24 cellular contexts compared by ENCODE assay signal in the genomic region with DNA sequence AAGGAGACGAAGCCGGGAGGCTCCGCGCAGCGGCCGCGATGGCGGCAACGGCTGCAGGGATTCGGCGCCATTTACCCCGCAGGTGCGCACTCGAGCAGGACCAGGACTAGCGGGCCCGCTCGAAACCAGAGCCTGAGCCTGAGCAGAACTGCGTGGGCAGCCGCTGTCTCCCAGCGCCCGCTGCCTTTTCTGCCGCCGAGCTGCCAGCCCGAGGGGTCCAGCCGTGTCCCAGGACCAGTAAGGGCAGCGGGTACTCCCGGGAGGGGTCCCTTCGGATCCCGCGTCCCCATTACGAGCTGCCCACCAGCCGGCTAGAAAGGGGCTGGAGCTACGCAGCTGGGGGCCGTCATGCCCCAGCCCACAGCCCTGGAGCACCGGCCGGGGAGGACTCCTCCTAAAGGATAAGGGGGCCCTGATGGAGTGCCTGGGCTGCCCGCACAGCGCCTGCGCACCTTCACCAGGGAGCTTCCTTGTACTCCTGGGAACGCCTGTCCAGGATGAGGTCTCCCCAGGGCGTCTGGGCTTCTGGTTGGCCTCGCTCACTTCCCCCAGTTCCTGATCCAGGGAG. TPM values are rescaled to one million over a fixed set of nuclear protein-coding genes. Genes with fewer than 3 reads are reported as not detected.
A peak's percentile ranks its signal among the peaks of the same experiment; 100 is the strongest.
DNase-seq lines count a peak whose midpoint lies in the region; ATAC-seq, FAIRE-seq and TF ChIP-seq lines count a peak whose summit lies in the region.
"Had no signal": no experiment of that assay in that cellular context is flagged by ENCODE, and none has a peak within 500 bp of the region (broad histone marks: within the 10 kb centered on the region; RNA-seq: fewer than 3 reads in every experiment).

No MANE protein-coding gene starts in this region.

- H2BK120ac ChIP-seq in trophoblast cell (ENCODE audit: insufficient read depth, low read length, poor library complexity) = peak overlapping the region; percentile 60

- DNase-seq in GM23248 (peak; percentile 8), K562 (ENCODE audit: extremely low read depth in 1 of 4, low spot score in 3 of 4) (no peak), left kidney (ENCODE audit: low read depth, low spot score) (peak; percentile 51), trophoblast cell (peak in 1 of 2 donors; percentile 35), T-helper 17 cell (no peak), AML-193 (lab: John Stamatoyannopoulos, UW) (no peak), T-helper 2 cell (no peak)
- DNase-seq in activated CD4-positive, alpha-beta T cell treated with anti-CD3 and anti-CD28 coated beads for 1 hour = no peak
- DNase-seq: activated T-cell treated with anti-CD3 and anti-CD28 coated beads, Interleukin-2, amount 50 U/mL, for 1 hour; Karpas-422; MV-4-11; NCI-H1694; NCI-H82; stimulated activated CD4-positive, alpha-beta T cell treated with anti-CD3 and anti-CD28 coated beads, Interleukin-15, amount 100 ng/mL, for 24 hours; transverse colon had no signal

- H3K4me1 ChIP-seq in GM23248 (ENCODE audit: insufficient read depth) (peaks cover 4% of the 10 kb centered on the region; the same call in 1 of the 2 replicates), K562 (replicated peaks in 1 of 2; ENCODE audit: control insufficient read depth in 2 of 2, insufficient read depth in 2 of 2, low read length in 2 of 2) (peaks cover 0 to 3% of the 10 kb centered on the region in 2 experiments; a peak in 1 of 5 replicates), trophoblast cell (ENCODE audit: control insufficient read depth in 1 of 2, insufficient read depth in 2 of 2, low read length in 2 of 2) (peaks cover 18 to 22% of the 10 kb centered on the region in 2 experiments)
- H3K4me1 ChIP-seq: right lobe of liver had no signal

- H2AFZ ChIP-seq in GM23248 = no peak overlapping the region
- no peak overlapping the region for H2AFZ ChIP-seq in K562 (ENCODE audit: low read depth, low read length)
- H2AFZ ChIP-seq in trophoblast cell (ENCODE audit: insufficient read depth, low read length, poor library complexity) = peak overlapping the region; percentile 58

- H3K36me3 ChIP-seq in GM23248 (ENCODE audit: low read depth) (no peaks in the 10 kb centered on the region), K562 (ENCODE audit: control insufficient read depth, insufficient read depth, low read length) (no peaks in the 10 kb centered on the region), trophoblast cell (ENCODE audit: control insufficient read depth in 1 of 2, insufficient read depth in 2 of 2, low read length in 2 of 2) (no peaks in the 10 kb centered on the region)
- H3K36me3 ChIP-seq: BLaER1 treated with 17β-estradiol and CSF1 and Interleukin-3, amounts not matched to agents 10 nM and 100 nM; right lobe of liver; transverse colon had no signal

- no peak for TF ChIP-seq RAD21 in K562 (CRISPR knock-in tag; conservative IDR thresholded peaks at IDR 0.05 in 1 of 2, IDR thresholded peaks at IDR 0.05 in 1 of 2)

- peak overlapping the region; percentile 92 for H2AK5ac ChIP-seq in trophoblast cell (ENCODE audit: low read length)

- no peaks in the 10 kb centered on the region for H4K20me1 ChIP-seq in GM23248 (ENCODE audit: insufficient read depth)
- no peaks in the 10 kb centered on the region for H4K20me1 ChIP-seq in K562 (replicated peaks; ENCODE audit: control insufficient read depth, insufficient read depth, low read length)
- H4K20me1 ChIP-seq: BLaER1 treated with 17β-estradiol and CSF1 and Interleukin-3, amounts not matched to agents 10 nM and 100 nM had no signal

- H3K4me2 ChIP-seq in GM23248 (ENCODE audit: unreplicated experiment) (no peak overlapping the region), K562 (ENCODE audit: insufficient read depth, low read length) (no peak overlapping the region), trophoblast cell (ENCODE audit: low read length) (peak overlapping the region; percentile 70)
- H3K4me2 ChIP-seq: BLaER1 treated with 17β-estradiol and CSF1 and Interleukin-3, amounts not matched to agents 10 nM and 100 nM had no signal

- H3K23ac ChIP-seq in trophoblast cell (ENCODE audit: low read length) = no peak overlapping the region

- no TSS peak for BruUV-seq in K562 (replicated peaks; lab: Mats Ljungman, UMichigan)

- peaks cover 38% of the 10 kb centered on the region for H3K79me1 ChIP-seq in trophoblast cell (ENCODE audit: low read length)

- peak overlapping the region; percentile 68 for H4K12ac ChIP-seq in trophoblast cell (ENCODE audit: low read depth, low read length)

- peak overlapping the region; percentile 86 for H3K14ac ChIP-seq in trophoblast cell (ENCODE audit: low read length)

- no peak overlapping the region for H3K4me3 Mint-ChIP-seq in T-helper 17 cell

- H3K9me2 ChIP-seq in GM23248 (ENCODE audit: insufficient read depth) = no peaks in the 10 kb centered on the region

- intact Hi-C loops in K562 (cut with micrococcal nuclease) = no loop called here

- WGBS in GM23248 (ENCODE audit: low coverage in 1 of 2, low lambda C conversion rate in 2 of 2, missing lambda C conversion rate in 2 of 2), 2 experiments = 3 to 4% methylated on average over 42 of the region's 42 CpGs
- 33% methylated on average over 7 of the region's 42 CpGs for WGBS in K562 (ENCODE audit: insufficient coverage, low coverage, missing lambda C conversion rate)
- WGBS in trophoblast cell (ENCODE audit: extremely low coverage, insufficient coverage, insufficient read length) = no CpG with 5 or more reads among the region's 42 CpGs

- no peaks in the 10 kb centered on the region for H3K4me1 Mint-ChIP-seq in T-helper 17 cell

- H3K4ac ChIP-seq in trophoblast cell (ENCODE audit: low read depth, low read length) = peak overlapping the region; percentile 61

- no peak for TF ChIP-seq CTCF in K562 (IDR thresholded peaks at IDR 0.05 in 2 of 3, conservative IDR thresholded peaks at IDR 0.05 in 1 of 3; ENCODE audit: insufficient read depth in 2 of 3, low read depth in 1 of 3, low read length in 3 of 3)

- H3K4me3 ChIP-seq in GM23248 = no peak overlapping the region
- H3K4me3 ChIP-seq in K562 = no peak overlapping the region
- peak overlapping the region; percentile 62 for H3K4me3 ChIP-seq in trophoblast cell (ENCODE audit: low read depth, low read length)
- H3K4me3 ChIP-seq: BLaER1 treated with 17β-estradiol and CSF1 and Interleukin-3, amounts not matched to agents 10 nM and 100 nM; right lobe of liver; transverse colon had no signal

- peak overlapping the region; percentile 74 for H2BK12ac ChIP-seq in trophoblast cell (ENCODE audit: low read length)

- no peaks in the 10 kb centered on the region for H3K9me3 ChIP-seq in GM23248 (ENCODE audit: low read depth)
- no peaks in the 10 kb centered on the region for H3K9me3 ChIP-seq in K562 (replicated peaks; ENCODE audit: control insufficient read depth, insufficient read depth, low read depth, low read length)
- H3K9me3 ChIP-seq in trophoblast cell (ENCODE audit: insufficient read depth, low read depth, low read length) = no peaks in the 10 kb centered on the region
- H3K9me3 ChIP-seq in T-helper 17 cell (ENCODE audit: control insufficient read depth, low read length, poor library complexity, severe bottlenecking) = no peaks in the 10 kb centered on the region
- H3K9me3 ChIP-seq: right lobe of liver, transverse colon had no signal

- no peak for ATAC-seq in K562
- ATAC-seq in T-helper 17 cell = no peak
- ATAC-seq: HCT116, Right ventricle myocardium inferior had no signal

- peak overlapping the region; percentile 99 for H4K91ac ChIP-seq in trophoblast cell (ENCODE audit: low read depth, low read length)

- H3K9me1 ChIP-seq in K562 (ENCODE audit: control insufficient read depth, insufficient read depth, low read length) = no peaks in the 10 kb centered on the region

- no peaks in the 10 kb centered on the region for H3F3A ChIP-seq in GM23248 (ENCODE audit: insufficient read depth)

- CTCF ChIA-PET in K562 (lab: Yijun Ruan, JAX; ENCODE audit: low intra/inter-chr PET ratio) = no interaction called here

- in situ Hi-C loops in GM23248 (cut with MboI) (no loop called here), K562 (cut with MboI) (no loop called here)

- H4K8ac ChIP-seq in trophoblast cell (ENCODE audit: low read depth, low read length) = peak overlapping the region; percentile 82

- no peak for FAIRE-seq in K562 (lab: Jason Lieb, UNC)
- FAIRE-seq: bronchial epithelial cell, TTC549 had no signal

- H3K27ac ChIP-seq in GM23248 = no peak overlapping the region
- no peak overlapping the region for H3K27ac ChIP-seq in K562 (ENCODE audit: extremely low read depth, low read depth, low read length)
- H3K27ac ChIP-seq in trophoblast cell (ENCODE audit: low read depth, low read length) = peak overlapping the region; percentile 98
- H3K27ac ChIP-seq: BLaER1 treated with 17β-estradiol and CSF1 and Interleukin-3, amounts not matched to agents 10 nM and 100 nM; right lobe of liver; transverse colon had no signal

- H3K79me2 ChIP-seq in GM23248 (ENCODE audit: insufficient read depth) = no peaks in the 10 kb centered on the region
- no peaks in the 10 kb centered on the region for H3K79me2 ChIP-seq in K562 (ENCODE audit: control insufficient read depth, insufficient read depth, low read length)
- H3K79me2 ChIP-seq in trophoblast cell (ENCODE audit: control insufficient read depth, insufficient read depth, low read length, poor library complexity) = peaks cover 18% of the 10 kb centered on the region

- H3K18ac ChIP-seq in trophoblast cell (ENCODE audit: low read length) = peak overlapping the region; percentile 73

- H3K27me3 Mint-ChIP-seq in T-helper 17 cell = peaks cover 55% of the 10 kb centered on the region

- no peak for TF ChIP-seq EP300 in K562 (IDR thresholded peaks at IDR 0.05; ENCODE audit: low read length)

- H3K27me3 ChIP-seq in GM23248 (replicated peaks; ENCODE audit: insufficient read depth) = peaks cover 82% of the 10 kb centered on the region
- H3K27me3 ChIP-seq in K562 (ENCODE audit: control insufficient read depth in 2 of 2, insufficient read depth in 2 of 2, low read length in 2 of 2) = peaks cover 2 to 11% of the 10 kb centered on the region in 2 experiments
- H3K27me3 ChIP-seq in trophoblast cell (ENCODE audit: insufficient read depth, low read length) = no peaks in the 10 kb centered on the region

- H3K36me3 Mint-ChIP-seq in T-helper 17 cell (ENCODE audit: low read depth) = peaks cover 2% of the 10 kb centered on the region

- TF ChIP-seq POLR2A in K562 (conservative IDR thresholded peaks at IDR 0.05) = no peak

- H2BK5ac ChIP-seq in trophoblast cell (ENCODE audit: low read depth, low read length, poor library complexity) = peak overlapping the region; percentile 55

- no peak overlapping the region for H3K9ac ChIP-seq in GM23248
- H3K9ac ChIP-seq in K562 (ENCODE audit: insufficient read depth in 1 of 2, low read depth in 2 of 2, low read length in 2 of 2) = no peak overlapping the region
- H3K9ac ChIP-seq in trophoblast cell (ENCODE audit: low read length) = peak overlapping the region; percentile 49
- H3K9ac ChIP-seq: BLaER1 treated with 17β-estradiol and CSF1 and Interleukin-3, amounts not matched to agents 10 nM and 100 nM had no signal

- POLR2A ChIA-PET in K562 (lab: Yijun Ruan, JAX) = no interaction called here

- H3K27ac Mint-ChIP-seq in T-helper 17 cell = no peak overlapping the region

RNA-seq across cellular contexts. Expression of gene ALPP, which starts 9.9 kb away (rescaled TPM):
- not detected in 2 replicates for total RNA-seq in GM23248 (2014; rRNA removed; shearing (Covaris generic))
- polyA plus RNA-seq in GM23248 (2016; fragmentation: Nextera tagmentation; extraction: Ambion mirVana) = not detected in 2 replicates
- not detected in 2 replicates for total RNA-seq in K562 (2011; cell fraction: chromatin; rRNA removed; ENCODE audit: low replicate concordance)
- total RNA-seq in K562 (2011; cell fraction: nucleolus; rRNA removed) = not detected in 2 replicates
- not detected in 2 replicates for total RNA-seq in K562 (2011; cell fraction: nucleoplasm; rRNA removed)
- total RNA-seq in K562 (2014; rRNA removed) = not detected in 2 replicates
- total RNA-seq in K562 (2014; rRNA removed; fragmentation: Illumina TruSeq; extraction: Trizol) = not detected in 2 replicates
- total RNA-seq in K562 (2015; rRNA removed; fragmentation: Illumina TruSeq; extraction: Trizol) = not detected in 2 replicates
- not detected in 2 replicates for total RNA-seq in K562 (2021)
- polyA plus RNA-seq in K562 (2011; rRNA removed) = not detected in 2 replicates
- not detected in 2 replicates for polyA plus RNA-seq in K562 (2011; cell fraction: cytosol; rRNA removed)
- not detected in 2 replicates for polyA plus RNA-seq in K562 (2011; cell fraction: nucleus; rRNA removed)
- polyA plus RNA-seq in K562 (2012) = not detected in 2 replicates
- polyA plus RNA-seq in K562 (2014; fragmentation: Illumina TruSeq; extraction: Trizol) = not detected in 2 replicates
- polyA plus RNA-seq in K562 (2014; fragmentation: Nextera tagmentation; extraction: Ambion mirVana) = not detected
- polyA plus RNA-seq in K562 (2014; rRNA removed) = 0.03 TPM in 1 of 2 replicates, not detected in the other
- not detected in 2 replicates for polyA minus RNA-seq in K562 (2011; rRNA and poly(A)+ RNA removed)
- not detected in 2 replicates for polyA minus RNA-seq in K562 (2011; cell fraction: cytosol; rRNA and poly(A)+ RNA removed)
- polyA minus RNA-seq in K562 (2011; cell fraction: nucleus; rRNA and poly(A)+ RNA removed) = not detected in 2 replicates
- polyA plus RNA-seq in trophoblast cell (2013) = 0.21 and 0.25 TPM in 2 replicates
- under 1 TPM; 0.29 to 0.45 TPM for total RNA-seq in T-helper 17 cell
- total RNA-seq: bronchial epithelial cell, fibroblast of lung, OCI-LY7, omental fat pad, right lobe of liver, Right ventricle myocardium inferior, transverse colon had no signal
- polyA plus RNA-seq: fibroblast of lung had no signal

RNA-seq across cellular contexts. Expression of gene ALPG, which starts 18.2 kb away (rescaled TPM):
- total RNA-seq in GM23248 (2014; rRNA removed; shearing (Covaris generic)) = not detected in 2 replicates
- polyA plus RNA-seq in GM23248 (2016; fragmentation: Nextera tagmentation; extraction: Ambion mirVana) = not detected in 2 replicates
- not detected in 2 replicates for total RNA-seq in K562 (2011; cell fraction: chromatin; rRNA removed; ENCODE audit: low replicate concordance)
- total RNA-seq in K562 (2011; cell fraction: nucleolus; rRNA removed) = not detected in 2 replicates
- total RNA-seq in K562 (2011; cell fraction: nucleoplasm; rRNA removed) = not detected in 2 replicates
- not detected in 2 replicates for total RNA-seq in K562 (2014; rRNA removed)
- not detected in 2 replicates for total RNA-seq in K562 (2014; rRNA removed; fragmentation: Illumina TruSeq; extraction: Trizol)
- total RNA-seq in K562 (2015; rRNA removed; fragmentation: Illumina TruSeq; extraction: Trizol) = not detected in 2 replicates
- total RNA-seq in K562 (2021) = not detected in 2 replicates
- polyA plus RNA-seq in K562 (2011; rRNA removed) = not detected in 2 replicates
- not detected in 2 replicates for polyA plus RNA-seq in K562 (2011; cell fraction: cytosol; rRNA removed)
- polyA plus RNA-seq in K562 (2011; cell fraction: nucleus; rRNA removed) = not detected in 2 replicates
- polyA plus RNA-seq in K562 (2012) = not detected in 2 replicates
- not detected in 2 replicates for polyA plus RNA-seq in K562 (2014; fragmentation: Illumina TruSeq; extraction: Trizol)
- polyA plus RNA-seq in K562 (2014; fragmentation: Nextera tagmentation; extraction: Ambion mirVana) = not detected
- polyA plus RNA-seq in K562 (2014; rRNA removed) = not detected in 2 replicates
- not detected in 2 replicates for polyA minus RNA-seq in K562 (2011; rRNA and poly(A)+ RNA removed)
- polyA minus RNA-seq in K562 (2011; cell fraction: cytosol; rRNA and poly(A)+ RNA removed) = not detected in 2 replicates
- polyA minus RNA-seq in K562 (2011; cell fraction: nucleus; rRNA and poly(A)+ RNA removed) = not detected in 2 replicates
- polyA plus RNA-seq in trophoblast cell (2013) = 0.11 TPM in 2 replicates
- total RNA-seq in T-helper 17 cell = not detected
- total RNA-seq: bronchial epithelial cell, fibroblast of lung, OCI-LY7, omental fat pad, right lobe of liver, Right ventricle myocardium inferior, transverse colon had no signal
- polyA plus RNA-seq: fibroblast of lung had no signal

Comparison
In these comparisons a context has a peak if more than half of its experiments do, and no peak if none do; other contexts are left out.
1. DNase-seq: peak in GM23248 (single experiment) and left kidney (single experiment); none in K562 (0 of 4), T-helper 17 cell (0 of 3), AML-193 (0 of 2), T-helper 2 cell (0 of 5) and activated CD4-positive, alpha-beta T cell treated with anti-CD3 and anti-CD28 coated beads for 1 hour (single experiment).